Comparison of ENCODE assay signal across 14 cellular contexts in the genomic region with DNA sequence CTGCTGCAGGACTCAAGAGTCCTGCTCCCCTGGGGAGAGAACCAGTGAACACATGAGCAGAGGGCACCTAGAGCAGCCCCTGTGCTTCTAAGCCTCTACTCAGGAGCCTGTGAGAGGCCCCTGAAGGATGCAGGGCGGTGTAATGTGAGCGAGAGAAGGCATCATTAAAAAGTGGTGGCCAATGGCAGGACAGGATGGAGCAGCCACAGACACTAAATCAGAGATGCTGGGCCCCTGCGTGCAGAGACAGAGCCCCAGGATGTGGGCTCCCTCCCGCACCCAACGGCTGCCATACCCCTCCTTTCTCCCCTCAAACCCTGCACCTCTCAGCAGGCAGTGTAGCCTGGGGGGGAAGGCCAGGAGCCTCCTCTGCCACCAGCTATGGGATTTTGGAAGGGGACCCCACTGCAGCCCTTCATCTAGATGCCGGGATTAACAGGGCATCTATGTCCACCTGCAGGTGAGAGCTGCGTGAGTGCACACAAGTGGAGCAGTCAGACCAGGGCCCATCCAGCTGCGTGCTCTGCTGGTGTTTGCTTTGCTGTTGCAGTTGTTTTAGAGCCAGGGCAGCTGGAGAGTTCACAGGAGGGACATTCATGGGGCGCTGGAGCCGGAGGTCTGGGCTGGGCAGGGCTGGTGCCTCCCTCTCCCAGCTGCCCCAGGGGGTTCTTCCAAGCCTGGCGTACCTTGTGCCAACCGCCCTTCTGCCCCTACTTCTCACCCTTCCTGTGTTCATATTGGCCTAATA. TPM values are rescaled to one million over a fixed set of nuclear protein-coding genes. Genes with fewer than 3 reads are reported as not detected.
DNase-seq lines count a peak whose midpoint lies in the region; ATAC-seq and TF ChIP-seq lines count a peak whose summit lies in the region.
"Had no signal": no experiment of that assay in that cellular context is flagged by ENCODE, and none has a peak within 500 bp of the region (broad histone marks: within the 10 kb centered on the region; RNA-seq: fewer than 3 reads in every experiment).

No MANE protein-coding gene starts in this region.

- H3K4me1 ChIP-seq in right atrium auricular region (peaks cover 0 to 54% of the 10 kb centered on the region in 2 donors), uterus (peaks cover 0 to 4% of the 10 kb centered on the region in 2 donors)

- no peaks in the 10 kb centered on the region for H3K36me3 ChIP-seq in right atrium auricular region
- H3K36me3 ChIP-seq in uterus: no peaks in the 10 kb centered on the region
- H3K36me3 ChIP-seq: gastrocnemius medialis, spleen had no signal

- no peak for ATAC-seq in Right ventricle myocardium superior (ENCODE audit: poor library complexity)
- no peak for ATAC-seq in HG02763 (IDR thresholded peaks at IDR 0.05; ENCODE audit: unreplicated experiment)

- DNase-seq in right atrium auricular region (ENCODE audit: low spot score): no peak
- DNase-seq in Right ventricle myocardium superior: no peak
- peak; percentile 68 for DNase-seq in NCI-H524 treated with DMSO at 0.1 percent for 48 hours (lab: John Stamatoyannopoulos, UW)
- peak in 41 of 42 donors; percentile 43 to 88 (median 75) for DNase-seq in head of caudate nucleus
- no peak for DNase-seq in uterus
- DNase-seq in cerebellar nuclear complex (lab: John Stamatoyannopoulos, UW): no peak
- no peak for DNase-seq in NK-92 (lab: John Stamatoyannopoulos, UW; ENCODE audit: unreplicated experiment)
- DNase-seq: effector CD4-positive, alpha-beta T cell; GF-D8; kidney glomerular epithelial cell; spleen; T-helper 1 cell had no signal

- TF ChIP-seq CTCF in right atrium auricular region (IDR thresholded peaks at IDR 0.05): no peak
- TF ChIP-seq CTCF in uterus (IDR thresholded peaks at IDR 0.05): no peak

- intact Hi-C loops in Right ventricle myocardium superior (cut with DNase I): no loop called here
- intact Hi-C loops in head of caudate nucleus (cut with DNase I): no loop called here
- intact Hi-C loops in uterus (cut with DNase I; ENCODE audit: low total_unique reads): no loop called here

- no peak overlapping the region for H3K4me3 ChIP-seq in right atrium auricular region
- H3K4me3 ChIP-seq in uterus: no peak overlapping the region
- H3K4me3 ChIP-seq: gastrocnemius medialis, spleen had no signal

- H3K27me3 ChIP-seq in right atrium auricular region: peaks cover 0 to 3% of the 10 kb centered on the region in 2 donors
- H3K27me3 ChIP-seq in uterus: no peaks in the 10 kb centered on the region

- no peak for TF ChIP-seq POLR2A in uterus (IDR thresholded peaks at IDR 0.05)

- H3K9me3 ChIP-seq in right atrium auricular region: no peaks in the 10 kb centered on the region
- H3K9me3 ChIP-seq in uterus: no peaks in the 10 kb centered on the region
- H3K9me3 ChIP-seq: gastrocnemius medialis, spleen had no signal

- peak overlapping the region; percentile 15 to 70 for H3K27ac ChIP-seq in right atrium auricular region
- H3K27ac ChIP-seq in uterus: no peak overlapping the region
- H3K27ac ChIP-seq: spleen had no signal

RNA-seq across cellular contexts. Expression of gene IQSEC1, which starts 5.1 kb away (rescaled TPM):
- 10 to 100 TPM; 57.5 to 63.9 TPM for total RNA-seq in right atrium auricular region
- 78.6 TPM for total RNA-seq in Right ventricle myocardium superior
- 10 to 100 TPM; 17.9 to 61.4 (median 49.7) TPM for total RNA-seq in uterus

Comparison
In these comparisons a context has a peak if more than half of its experiments do, and no peak if none do; other contexts are left out.
1. DNase-seq: peak in NCI-H524 treated with DMSO at 0.1 percent for 48 hours (single experiment) and head of caudate nucleus (41 of 42); none in right atrium auricular region (single experiment), Right ventricle myocardium superior (single experiment), uterus (0 of 2), cerebellar nuclear complex (0 of 2) and NK-92 (single experiment).
2. H3K27ac ChIP-seq: peak in right atrium auricular region (2 of 2); none in uterus (0 of 2).